ENCODE assay signal across 14 cellular contexts in genomic region chr6:151059612-151060095, GRCh38.
DNase-seq lines count a peak whose midpoint lies in the region; FAIRE-seq and TF ChIP-seq lines count a peak whose summit lies in the region.
"Had no signal": no experiment of that assay in that cellular context is flagged by ENCODE, and none has a peak within 500 bp of the region (broad histone marks: within the 10 kb centered on the region; RNA-seq: fewer than 3 reads in every experiment).

No MANE protein-coding gene starts in this region.

- H3K9me3 Mint-ChIP-seq in nephron: no peaks in the 10 kb centered on the region
- H3K9me3 Mint-ChIP-seq: IgD-negative memory B cell had no signal

- peaks cover 56% of the 10 kb centered on the region for H3K4me1 Mint-ChIP-seq in nephron
- H3K4me1 Mint-ChIP-seq: IgD-negative memory B cell had no signal

- DNase-seq in NOMO-1 treated with DMSO at 0.1 percent for 48 hours (lab: John Stamatoyannopoulos, UW; ENCODE audit: unreplicated experiment) (peak; percentile 10), fibroblast of lung (ENCODE audit: low read depth in 2 of 2) (peak in 1 of 2 donors; percentile 59), DMS 273 treated with DMSO at 0.1 percent for 48 hours (lab: John Stamatoyannopoulos, UW) (no peak), H54 (ENCODE audit: insufficient read length, low spot score) (no peak), NCI-H345 treated with DMSO at 0.1 percent for 48 hours (lab: John Stamatoyannopoulos, UW; ENCODE audit: unreplicated experiment) (no peak), left ventricle myocardium inferior (no peak)
- DNase-seq: H7, left colon, substantia nigra had no signal

- peak overlapping the region in 9 of 11 experiments; percentile 28 to 73 (median 51); a peak in 17 of 22 replicates for H3K27ac ChIP-seq in BLaER1 treated with 17β-estradiol and CSF1 and Interleukin-3, amounts not matched to agents 10 nM and 100 nM
- H3K27ac ChIP-seq in fibroblast of lung (ENCODE audit: insufficient read depth, low read length) (peak overlapping the region; percentile 41), left ventricle myocardium inferior (replicated peaks) (no peak overlapping the region)
- H3K27ac ChIP-seq: C4-2B, VCaP had no signal

- H3K36me3 Mint-ChIP-seq in nephron (ENCODE audit: low read depth): no peaks in the 10 kb centered on the region

- H3K4me1 ChIP-seq in BLaER1 treated with 17β-estradiol and CSF1 and Interleukin-3, amounts not matched to agents 10 nM and 100 nM: peaks cover 18 to 42% (median 34%) of the 10 kb centered on the region in 10 experiments
- H3K4me1 ChIP-seq in fibroblast of lung (ENCODE audit: control insufficient read depth, extremely low read depth, insufficient read depth, low read length) (peaks cover 11% of the 10 kb centered on the region), left ventricle myocardium inferior (peaks cover 17% of the 10 kb centered on the region)

- no peaks in the 10 kb centered on the region for H3K27me3 ChIP-seq in BLaER1 treated with 17β-estradiol and CSF1 and Interleukin-3, amounts not matched to agents 10 nM and 100 nM
- H3K27me3 ChIP-seq in fibroblast of lung (ENCODE audit: control insufficient read depth, insufficient read depth, low read length) (no peaks in the 10 kb centered on the region), left ventricle myocardium inferior (ENCODE audit: low read depth) (no peaks in the 10 kb centered on the region)

- peak overlapping the region in 5 of 11 experiments; percentile 0 to 41 (median 19); a peak in 6 of 22 replicates for H3K9ac ChIP-seq in BLaER1 treated with 17β-estradiol and CSF1 and Interleukin-3, amounts not matched to agents 10 nM and 100 nM
- H3K9ac ChIP-seq in fibroblast of lung (ENCODE audit: insufficient read depth, low read length): no peak overlapping the region

- H3K36me3 ChIP-seq in BLaER1 treated with 17β-estradiol and CSF1 and Interleukin-3, amounts not matched to agents 10 nM and 100 nM: peaks cover 41 to 90% (median 64%) of the 10 kb centered on the region in 11 experiments
- H3K36me3 ChIP-seq in fibroblast of lung (ENCODE audit: control insufficient read depth, insufficient read depth, low read length) (no peaks in the 10 kb centered on the region), left ventricle myocardium inferior (no peaks in the 10 kb centered on the region)

- H3K9me3 ChIP-seq in BLaER1 treated with 17β-estradiol and CSF1 and Interleukin-3, amounts not matched to agents 10 nM and 100 nM (replicated peaks in 1 of 11): no peaks in the 10 kb centered on the region
- H3K9me3 ChIP-seq in fibroblast of lung (ENCODE audit: control insufficient read depth, insufficient read depth, low read depth, low read length) (no peaks in the 10 kb centered on the region), left ventricle myocardium inferior (replicated peaks) (no peaks in the 10 kb centered on the region)

- no peak for TF ChIP-seq POLR2A in H54 (IDR thresholded peaks at IDR 0.05; ENCODE audit: low read depth, low read length)

- H3K4me3 ChIP-seq in BLaER1 treated with 17β-estradiol and CSF1 and Interleukin-3, amounts not matched to agents 10 nM and 100 nM: peak overlapping the region in 1 of 10 experiments; percentile 3; a peak in 2 of 20 replicates
- no peak overlapping the region for H3K4me3 ChIP-seq in fibroblast of lung (replicated peaks in 1 of 4; ENCODE audit: control extremely low read depth in 1 of 4, insufficient read depth in 1 of 4, low read depth in 3 of 4, low read length in 4 of 4)
- H3K4me3 ChIP-seq in left ventricle myocardium inferior: no peak overlapping the region

- intact Hi-C loops in left ventricle myocardium inferior (cut with micrococcal nuclease): no loop called here

- H2AFZ ChIP-seq in fibroblast of lung (ENCODE audit: low read length): no peak overlapping the region

- no peak for FAIRE-seq in H54 (lab: Jason Lieb, UNC)

- peak overlapping the region in 1 of 3 experiments; percentile 26 for H3K4me3 Mint-ChIP-seq in nephron
- H3K4me3 Mint-ChIP-seq: IgD-negative memory B cell had no signal

- peak overlapping the region; percentile 92 to 96 (median 94) for H3K27ac Mint-ChIP-seq in nephron
- H3K27ac Mint-ChIP-seq: IgD-negative memory B cell had no signal

- H4K20me1 ChIP-seq in BLaER1 treated with 17β-estradiol and CSF1 and Interleukin-3, amounts not matched to agents 10 nM and 100 nM: peaks cover 0 to 12% (median 0%) of the 10 kb centered on the region in 11 experiments; a peak in 2 of 22 replicates
- no peaks in the 10 kb centered on the region for H4K20me1 ChIP-seq in fibroblast of lung (ENCODE audit: control insufficient read depth, extremely low read depth, insufficient read depth, low read length)

- TF ChIP-seq CTCF in fibroblast of lung (conservative IDR thresholded peaks at IDR 0.05 in 1 of 2, IDR thresholded peaks at IDR 0.05 in 1 of 2; ENCODE audit: low read depth in 1 of 2, low read length in 2 of 2) (no peak), nephron (IDR thresholded peaks at IDR 0.05; ENCODE audit: unreplicated experiment in 3 of 3) (no peak), left ventricle myocardium inferior (IDR thresholded peaks at IDR 0.05; ENCODE audit: borderline replicate concordance) (no peak)

- no peaks in the 10 kb centered on the region for H3K27me3 Mint-ChIP-seq in nephron (ENCODE audit: low read depth)
- H3K27me3 Mint-ChIP-seq: IgD-negative memory B cell had no signal

- H3K79me2 ChIP-seq in fibroblast of lung (ENCODE audit: control insufficient read depth, insufficient read depth, low read length): no peaks in the 10 kb centered on the region

- H3K4me2 ChIP-seq in BLaER1 treated with 17β-estradiol and CSF1 and Interleukin-3, amounts not matched to agents 10 nM and 100 nM: peak overlapping the region; percentile 38 to 84 (median 55)
- H3K4me2 ChIP-seq in fibroblast of lung (ENCODE audit: extremely low read depth, insufficient read depth, low read length): no peak overlapping the region
